In genomic region chr1:10678852-10679251, GRCh38 we compare ENCODE assay signal across 21 cellular contexts.
DNase-seq lines count a peak whose midpoint lies in the region; ATAC-seq and TF ChIP-seq lines count a peak whose summit lies in the region.
"Had no signal": no experiment of that assay in that cellular context is flagged by ENCODE, and none has a peak within 500 bp of the region (broad histone marks: within the 10 kb centered on the region; RNA-seq: fewer than 3 reads in every experiment).

No MANE protein-coding gene starts in this region.

- H3K27me3 ChIP-seq in left ventricle myocardium inferior (ENCODE audit: low read depth) (no peaks in the 10 kb centered on the region), prostate gland (replicated peaks; ENCODE audit: insufficient read depth) (no peaks in the 10 kb centered on the region), upper lobe of right lung (no peaks in the 10 kb centered on the region), osteoblast (ENCODE audit: insufficient read depth, low read length) (no peaks in the 10 kb centered on the region)
- H3K27me3 ChIP-seq: esophagus squamous epithelium, Peyer's patch, tibial artery had no signal

- no peak overlapping the region for H3K4me3 ChIP-seq in left ventricle myocardium inferior
- H3K4me3 ChIP-seq in prostate gland: no peak overlapping the region
- H3K4me3 ChIP-seq in upper lobe of right lung: no peak overlapping the region
- H3K4me3 ChIP-seq in osteoblast (ENCODE audit: insufficient read depth, low read length): no peak overlapping the region
- H3K4me3 ChIP-seq: esophagus squamous epithelium, Peyer's patch, skin epidermis, tibial artery had no signal

- peaks cover 30% of the 10 kb centered on the region for H3K36me3 Mint-ChIP-seq in central memory CD8-positive, alpha-beta T cell (ENCODE audit: insufficient read depth)
- H3K36me3 Mint-ChIP-seq: memory B cell, naive B cell had no signal

- peak overlapping the region; percentile 71 for H3K27ac ChIP-seq in left ventricle myocardium inferior (replicated peaks)
- peak overlapping the region; percentile 91 to 96 for H3K27ac ChIP-seq in prostate gland
- H3K27ac ChIP-seq in upper lobe of right lung: peak overlapping the region; percentile 11
- H3K27ac ChIP-seq in osteoblast (ENCODE audit: low read depth, low read length): no peak overlapping the region
- H3K27ac ChIP-seq: brain microvascular endothelial cell had no signal

- no peaks in the 10 kb centered on the region for H3K9me3 Mint-ChIP-seq in central memory CD8-positive, alpha-beta T cell
- H3K9me3 Mint-ChIP-seq: activated CD8-positive, alpha-beta T cell treated with anti-CD3 and anti-CD28 coated beads for 36 hours; effector memory CD8-positive, alpha-beta T cell; memory B cell; naive B cell had no signal

- DNase-seq in left ventricle myocardium inferior (no peak), cardiac septum (ENCODE audit: low spot score) (no peak), prostate gland (ENCODE audit: low spot score) (no peak), upper lobe of right lung (no peak), KG1 (lab: John Stamatoyannopoulos, UW) (no peak), NCI-H774 (lab: John Stamatoyannopoulos, UW) (no peak), osteoblast (ENCODE audit: insufficient read length, low spot score, missing footprints) (no peak)
- DNase-seq in central memory CD8-positive, alpha-beta T cell (ENCODE audit: low spot score in 2 of 2): no peak
- DNase-seq: activated CD4-positive, CD25-positive, alpha-beta regulatory T cell; activated gamma-delta T cell; activated T-cell treated with anti-CD3 and anti-CD28 coated beads for 4 hours; brain microvascular endothelial cell; effector memory CD8-positive, alpha-beta T cell; esophagus squamous epithelium; naive B cell; stimulated activated naive CD4-positive, alpha-beta T cell; tibial artery had no signal

- no peaks in the 10 kb centered on the region for H3K79me2 ChIP-seq in osteoblast (ENCODE audit: insufficient read depth, low read length)

- H3K27me3 Mint-ChIP-seq in central memory CD8-positive, alpha-beta T cell: no peaks in the 10 kb centered on the region
- H3K27me3 Mint-ChIP-seq: activated CD8-positive, alpha-beta T cell treated with anti-CD3 and anti-CD28 coated beads for 36 hours; effector memory CD8-positive, alpha-beta T cell; memory B cell; naive B cell had no signal

- H4K20me1 ChIP-seq in osteoblast (ENCODE audit: insufficient read depth, low read length): no peaks in the 10 kb centered on the region

- no peaks in the 10 kb centered on the region for H3K36me3 ChIP-seq in left ventricle myocardium inferior
- H3K36me3 ChIP-seq in prostate gland: no peaks in the 10 kb centered on the region
- no peaks in the 10 kb centered on the region for H3K36me3 ChIP-seq in upper lobe of right lung
- H3K36me3 ChIP-seq in osteoblast (ENCODE audit: insufficient read depth, low read length): no peaks in the 10 kb centered on the region
- H3K36me3 ChIP-seq: brain microvascular endothelial cell, tibial artery had no signal

- peaks cover 50% of the 10 kb centered on the region for H3K4me1 Mint-ChIP-seq in central memory CD8-positive, alpha-beta T cell

- H3K9me3 ChIP-seq in left ventricle myocardium inferior (replicated peaks): no peaks in the 10 kb centered on the region
- no peaks in the 10 kb centered on the region for H3K9me3 ChIP-seq in prostate gland
- H3K9me3 ChIP-seq in upper lobe of right lung: no peaks in the 10 kb centered on the region
- H3K9me3 ChIP-seq in osteoblast (ENCODE audit: low read depth, low read length): no peaks in the 10 kb centered on the region
- H3K9me3 ChIP-seq: esophagus squamous epithelium, Peyer's patch, tibial artery had no signal

- H3K4me2 ChIP-seq in osteoblast (ENCODE audit: insufficient read depth, low read length): no peak overlapping the region

- TF ChIP-seq CTCF in left ventricle myocardium inferior (IDR thresholded peaks at IDR 0.05; ENCODE audit: borderline replicate concordance) (no peak), prostate gland (IDR thresholded peaks at IDR 0.05) (no peak), upper lobe of right lung (IDR thresholded peaks at IDR 0.05) (no peak), osteoblast (IDR thresholded peaks at IDR 0.05; ENCODE audit: extremely low read depth, low read depth, low read length) (no peak)

- H3K4me3 Mint-ChIP-seq in central memory CD8-positive, alpha-beta T cell: no peak overlapping the region
- H3K4me3 Mint-ChIP-seq: activated CD8-positive, alpha-beta T cell treated with anti-CD3 and anti-CD28 coated beads for 36 hours; memory B cell; naive B cell had no signal

- 84% methylated on average over 11 of the region's 11 CpGs for WGBS in prostate gland

- ATAC-seq in central memory CD8-positive, alpha-beta T cell (replicated peaks; ENCODE audit: extremely low read depth, poor library complexity, severe bottlenecking): no peak
- no peak for ATAC-seq in upper lobe of right lung
- ATAC-seq: effector memory CD8-positive, alpha-beta T cell had no signal

- H2AFZ ChIP-seq in osteoblast (ENCODE audit: low read length): no peak overlapping the region

- H3K27ac Mint-ChIP-seq in central memory CD8-positive, alpha-beta T cell (ENCODE audit: low read depth): peak overlapping the region; percentile 19
- H3K27ac Mint-ChIP-seq: activated CD8-positive, alpha-beta T cell treated with anti-CD3 and anti-CD28 coated beads for 36 hours; memory B cell had no signal

- intact Hi-C loops in left ventricle myocardium inferior (cut with micrococcal nuclease): no loop called here
- intact Hi-C loops in cardiac septum (cut with DNase I): loop anchor here (2.0 kb wide), 1 partner anchor 118 kb away; the partner anchor contains the start of gene CASZ1
- intact Hi-C loops in prostate gland (cut with DNase I): loop anchor here (5.0 kb wide), 1 partner anchor 43 kb away; no protein-coding TSS in a partner anchor
- intact Hi-C loops in upper lobe of right lung (cut with DNase I): no loop called here

- TF ChIP-seq POLR2A in prostate gland (IDR thresholded peaks at IDR 0.05): no peak

- peaks cover 100% of the 10 kb centered on the region for H3K4me1 ChIP-seq in left ventricle myocardium inferior
- peaks cover 86% of the 10 kb centered on the region for H3K4me1 ChIP-seq in prostate gland (replicated peaks)
- H3K4me1 ChIP-seq in upper lobe of right lung: peaks cover 73% of the 10 kb centered on the region
- H3K4me1 ChIP-seq in osteoblast (ENCODE audit: insufficient read depth, low read length): no peaks in the 10 kb centered on the region

Comparison
In these comparisons a context has a peak if more than half of its experiments do, and no peak if none do; other contexts are left out.
1. intact Hi-C loops: an anchor here in cardiac septum (2.0 kb wide) and prostate gland (5.0 kb wide); none called in left ventricle myocardium inferior and upper lobe of right lung.